10 cellular contexts compared by ENCODE assay signal in the genomic region with DNA sequence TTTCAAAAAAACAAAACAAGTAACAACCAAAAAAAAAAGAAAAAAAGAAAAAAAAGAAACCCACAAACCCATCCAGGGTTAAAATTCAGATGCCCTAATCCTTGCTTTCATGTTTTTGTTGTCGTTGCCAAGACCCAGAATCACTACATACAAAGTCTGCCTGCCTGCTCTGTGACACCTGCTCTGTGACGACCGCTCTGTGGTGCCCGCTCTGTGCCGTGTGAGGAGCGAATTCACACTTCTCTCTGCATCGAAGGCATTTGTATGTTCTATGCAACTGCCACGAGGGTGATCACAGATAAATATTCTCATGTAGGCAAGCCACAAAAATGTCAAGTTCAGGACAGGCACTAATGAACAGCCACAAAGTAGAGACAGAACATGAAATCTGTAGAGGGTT.
DNase-seq lines count a peak whose midpoint lies in the region; ATAC-seq and TF ChIP-seq lines count a peak whose summit lies in the region.
"Had no signal": no experiment of that assay in that cellular context is flagged by ENCODE, and none has a peak within 500 bp of the region (broad histone marks: within the 10 kb centered on the region; RNA-seq: fewer than 3 reads in every experiment).

No MANE protein-coding gene starts in this region.

- H3K4me1 ChIP-seq in tibial artery (peaks cover 0 to 23% (median 15%) of the 10 kb centered on the region in 4 donors), tibial nerve (peaks cover 0 to 34% (median 12%) of the 10 kb centered on the region in 4 donors)

- H3K4me3 ChIP-seq in coronary artery, result no peak overlapping the region
- no peak overlapping the region for H3K4me3 ChIP-seq in tibial artery
- H3K4me3 ChIP-seq in tibial nerve, result no peak overlapping the region
- H3K4me3 ChIP-seq: SK-N-MC had no signal

- no peak for TF ChIP-seq EP300 in tibial nerve (IDR thresholded peaks at IDR 0.05)

- peaks cover 33% of the 10 kb centered on the region for H3K36me3 Mint-ChIP-seq in activated naive CD4-positive, alpha-beta T cell treated with anti-CD3 and anti-CD28 coated beads for 36 hours (ENCODE audit: low read depth)

- ATAC-seq in HG03460 (IDR thresholded peaks at IDR 0.05; ENCODE audit: unreplicated experiment) (peak; percentile 58), HG03469 (IDR thresholded peaks at IDR 0.05; ENCODE audit: unreplicated experiment) (no peak)

- 76 to 80% methylated on average over 8 of the region's 8 CpGs for WGBS in tibial nerve, 2 donors

- TF ChIP-seq CTCF in coronary artery (IDR thresholded peaks at IDR 0.05) (no peak), tibial artery (IDR thresholded peaks at IDR 0.05) (no peak), tibial nerve (IDR thresholded peaks at IDR 0.05) (no peak)

- intact Hi-C loops in activated naive CD4-positive, alpha-beta T cell treated with anti-CD3 and anti-CD28 coated beads for 36 hours (cut with micrococcal nuclease), result loop anchor here (1.0 to 2.0 kb wide), 2 partner anchors 24 to 28 kb away; no protein-coding TSS in a partner anchor
- intact Hi-C loops in tibial artery (cut with DNase I; ENCODE audit: low total_unique reads), result no loop called here

- no peaks in the 10 kb centered on the region for H3K27me3 Mint-ChIP-seq in activated naive CD4-positive, alpha-beta T cell treated with anti-CD3 and anti-CD28 coated beads for 36 hours (ENCODE audit: low read depth)

- H3K27ac ChIP-seq in coronary artery (peak overlapping the region; percentile 41 to 64), tibial artery (peak overlapping the region; percentile 41 to 67), tibial nerve (peak overlapping the region in 2 of 4 donors; percentile 63 to 67)
- H3K27ac ChIP-seq: SK-N-MC had no signal

- no peak for TF ChIP-seq POLR2A in tibial nerve (IDR thresholded peaks at IDR 0.05)

- H3K9me3 ChIP-seq in tibial artery, result no peaks in the 10 kb centered on the region
- no peaks in the 10 kb centered on the region for H3K9me3 ChIP-seq in tibial nerve

- H3K36me3 ChIP-seq in tibial artery, result peaks cover 0 to 27% (median 9%) of the 10 kb centered on the region in 3 donors
- peaks cover 0 to 57% (median 0%) of the 10 kb centered on the region in 3 donors for H3K36me3 ChIP-seq in tibial nerve

- H3K4me3 Mint-ChIP-seq in activated naive CD4-positive, alpha-beta T cell treated with anti-CD3 and anti-CD28 coated beads for 36 hours, result no peak overlapping the region
- H3K4me3 Mint-ChIP-seq: activated T-cell treated with anti-CD3 and anti-CD28 coated beads, Interleukin-2, amount 50 U/mL, for 4 hours had no signal

- DNase-seq in activated naive CD4-positive, alpha-beta T cell treated with anti-CD3 and anti-CD28 coated beads for 36 hours, result no peak
- no peak for DNase-seq in activated naive CD4-positive, alpha-beta T cell treated with anti-CD3 and anti-CD28 coated beads, Interleukin-2, amount 50 U/mL, for 16 hours
- DNase-seq in coronary artery (ENCODE audit: low spot score) (no peak), tibial artery (no peak), tibial nerve (ENCODE audit: low spot score in 2 of 2) (no peak), NCI-H69 (lab: John Stamatoyannopoulos, UW) (no peak)

- peak overlapping the region; percentile 28 for H3K27ac Mint-ChIP-seq in activated naive CD4-positive, alpha-beta T cell treated with anti-CD3 and anti-CD28 coated beads for 36 hours

- H3K4me1 Mint-ChIP-seq in activated naive CD4-positive, alpha-beta T cell treated with anti-CD3 and anti-CD28 coated beads for 36 hours (ENCODE audit: low read depth), result peaks cover 30% of the 10 kb centered on the region

- CTCF ChIA-PET in activated naive CD4-positive, alpha-beta T cell treated with anti-CD3 and anti-CD28 coated beads for 36 hours (lab: Charles Lee), result interaction anchor here (0.7 kb wide), 1 partner anchor 35 kb away, joined by 4 read pairs; no protein-coding TSS in a partner anchor

- peaks cover 7% of the 10 kb centered on the region for H3K9me3 Mint-ChIP-seq in activated naive CD4-positive, alpha-beta T cell treated with anti-CD3 and anti-CD28 coated beads for 36 hours
- H3K9me3 Mint-ChIP-seq: activated T-cell treated with anti-CD3 and anti-CD28 coated beads, Interleukin-2, amount 50 U/mL, for 4 hours had no signal

- H3K27me3 ChIP-seq in tibial artery, result no peaks in the 10 kb centered on the region
- H3K27me3 ChIP-seq in tibial nerve, result no peaks in the 10 kb centered on the region
